In genomic region chr12:132986001-132986884, GRCh38 we compare ENCODE assay signal across 1 cellular context.
TF ChIP-seq lines count a peak whose summit lies in the region.

TSS of gene ZNF26 (plus strand) at chr12:132986367. CDS start at chr12:132986841, 474 bp downstream.

TF ChIP-seq in HepG2, 621 proteins besides CTCF, POLR2A, EP300 and RAD21 (continued from another document and continues in another):
- peak; percentile 87 for TF ChIP-seq ATF2 (CRISPR knock-in tag; IDR thresholded peaks at IDR 0.05)
- TF ChIP-seq ZFP82 (CRISPR knock-in tag; IDR thresholded peaks at IDR 0.05; ENCODE audit: borderline replicate concordance) = peak; percentile 72; the same call in 1 of the 2 replicates
- TF ChIP-seq RAD51 (IDR thresholded peaks at IDR 0.05; ENCODE audit: borderline replicate concordance) = no peak
- no peak; the same call in 1 of the 2 replicates for TF ChIP-seq ONECUT2 (CRISPR knock-in tag; IDR thresholded peaks at IDR 0.05)
- no peak; the same call in 1 of the 2 replicates for TF ChIP-seq HINFP (CRISPR knock-in tag; IDR thresholded peaks at IDR 0.05; ENCODE audit: low read depth)
- TF ChIP-seq ZNF530 (CRISPR knock-in tag; IDR thresholded peaks at IDR 0.05; ENCODE audit: low read depth) = no peak
- TF ChIP-seq TAF15 (IDR thresholded peaks at IDR 0.05; ENCODE audit: low read depth, low read length, poor library complexity, severe bottlenecking) = no peak
- TF ChIP-seq RFX3 (CRISPR knock-in tag; IDR thresholded peaks at IDR 0.05) = no peak
- no peak for TF ChIP-seq HOXA9 (CRISPR knock-in tag; IDR thresholded peaks at IDR 0.05; ENCODE audit: borderline replicate concordance)
- peak; percentile 76; the same call in 1 of the 2 replicates for TF ChIP-seq PITX1 (CRISPR knock-in tag; IDR thresholded peaks at IDR 0.05)
- TF ChIP-seq TIGD3 (CRISPR knock-in tag; IDR thresholded peaks at IDR 0.05; ENCODE audit: borderline replicate concordance) = no peak
- TF ChIP-seq ZNF597 (CRISPR knock-in tag; IDR thresholded peaks at IDR 0.05) = no peak
- peak; percentile 95; the same call in 1 of the 2 replicates for TF ChIP-seq YEATS2 (CRISPR knock-in tag; IDR thresholded peaks at IDR 0.05; ENCODE audit: borderline replicate concordance)
- TF ChIP-seq ZNF652 (CRISPR knock-in tag; IDR thresholded peaks at IDR 0.05; ENCODE audit: borderline replicate concordance, low read depth) = no peak; the same call in 1 of the 2 replicates
- peak; percentile 86 for TF ChIP-seq DRAP1 (CRISPR knock-in tag; IDR thresholded peaks at IDR 0.05)
- peak; percentile 77; the same call in 1 of the 2 replicates for TF ChIP-seq ZNF772 (CRISPR knock-in tag; IDR thresholded peaks at IDR 0.05)
- no peak for TF ChIP-seq GZF1 (CRISPR knock-in tag; IDR thresholded peaks at IDR 0.05)
- no peak for TF ChIP-seq ZNF121 (CRISPR knock-in tag; IDR thresholded peaks at IDR 0.05)
- TF ChIP-seq ZNF569 (CRISPR knock-in tag; IDR thresholded peaks at IDR 0.05; ENCODE audit: borderline replicate concordance) = no peak
- no peak for TF ChIP-seq ZNF558 (CRISPR knock-in tag; IDR thresholded peaks at IDR 0.05; ENCODE audit: borderline replicate concordance)
- TF ChIP-seq MIXL1 (CRISPR knock-in tag; IDR thresholded peaks at IDR 0.05) = peak; percentile 80; the same call in 1 of the 2 replicates
- TF ChIP-seq REPIN1 (CRISPR knock-in tag; IDR thresholded peaks at IDR 0.05; ENCODE audit: borderline replicate concordance, low read depth) = peak; percentile 70; the same call in 1 of the 2 replicates
- TF ChIP-seq ZNF24 (IDR thresholded peaks at IDR 0.05) = no peak
- no peak for TF ChIP-seq ZC3H4 (CRISPR knock-in tag; IDR thresholded peaks at IDR 0.05; ENCODE audit: borderline replicate concordance)
- no peak for TF ChIP-seq PBX2 (CRISPR knock-in tag; IDR thresholded peaks at IDR 0.05)
- peak; percentile 91 for TF ChIP-seq ZBTB38 (CRISPR knock-in tag; IDR thresholded peaks at IDR 0.05)
- peak; percentile 80; the same call in 1 of the 2 replicates for TF ChIP-seq ZNF225 (CRISPR knock-in tag; IDR thresholded peaks at IDR 0.05)
- TF ChIP-seq AHDC1 (CRISPR knock-in tag; IDR thresholded peaks at IDR 0.05; ENCODE audit: borderline replicate concordance) = 0 out of 2 replicates have a peak, but pooled peaks have one; percentile 41
- TF ChIP-seq MYPOP (CRISPR knock-in tag; IDR thresholded peaks at IDR 0.05) = peak; percentile 51; the same call in 1 of the 2 replicates
- TF ChIP-seq HBP1 (CRISPR knock-in tag; IDR thresholded peaks at IDR 0.05; ENCODE audit: low read depth) = peak; percentile 68
- peak; percentile 51; the same call in 1 of the 2 replicates for TF ChIP-seq ESRRA (CRISPR knock-in tag; IDR thresholded peaks at IDR 0.05; ENCODE audit: low read depth)
- no peak for TF ChIP-seq SIX4 (CRISPR knock-in tag; IDR thresholded peaks at IDR 0.05)
- TF ChIP-seq CBX2 (IDR thresholded peaks at IDR 0.05; ENCODE audit: low read depth, low read length) = no peak
- TF ChIP-seq CBX2 (CRISPR knock-in tag; IDR thresholded peaks at IDR 0.05; ENCODE audit: low read depth) = no peak
- no peak for TF ChIP-seq ZNF777 (CRISPR knock-in tag; IDR thresholded peaks at IDR 0.05)
- TF ChIP-seq NR2C2 (CRISPR knock-in tag; IDR thresholded peaks at IDR 0.05; ENCODE audit: borderline replicate concordance) = peak; percentile 92
- TF ChIP-seq HMG20A (CRISPR knock-in tag; IDR thresholded peaks at IDR 0.05; ENCODE audit: borderline replicate concordance) = 0 out of 2 replicates have a peak, but pooled peaks have one; percentile 27
- TF ChIP-seq GATA4 (IDR thresholded peaks at IDR 0.05; ENCODE audit: borderline replicate concordance, low read depth) = no peak; the same call in 1 of the 2 replicates
- TF ChIP-seq ZNF326 (CRISPR knock-in tag; IDR thresholded peaks at IDR 0.05; ENCODE audit: borderline replicate concordance) = no peak
- peak; percentile 90 for TF ChIP-seq ZNF543 (CRISPR knock-in tag; IDR thresholded peaks at IDR 0.05)
- no peak for TF ChIP-seq ZNF841 (CRISPR knock-in tag; IDR thresholded peaks at IDR 0.05; ENCODE audit: borderline replicate concordance)
- peak; percentile 91; the same call in 1 of the 2 replicates for TF ChIP-seq ERF (CRISPR knock-in tag; IDR thresholded peaks at IDR 0.05)
- peak; percentile 54; the same call in 1 of the 2 replicates for TF ChIP-seq ATF7-NPFF (CRISPR knock-in tag; IDR thresholded peaks at IDR 0.05; ENCODE audit: low read depth)
- peak; percentile 70; the same call in 1 of the 2 replicates for TF ChIP-seq ZMYM2 (CRISPR knock-in tag; IDR thresholded peaks at IDR 0.05)
- peak; percentile 42 to 78; a peak in 3 of 4 replicates for TF ChIP-seq HMGXB4 (CRISPR knock-in tag; IDR thresholded peaks at IDR 0.05; ENCODE audit: borderline replicate concordance in 1 of 2, low read depth in 1 of 2)
- TF ChIP-seq SMAD3 (CRISPR knock-in tag; IDR thresholded peaks at IDR 0.05) = peak; percentile 75
- no peak for TF ChIP-seq ZNF260 (CRISPR knock-in tag; IDR thresholded peaks at IDR 0.05; ENCODE audit: borderline replicate concordance, low read depth)
- TF ChIP-seq ZNF501 (CRISPR knock-in tag; IDR thresholded peaks at IDR 0.05) = peak; percentile 96; the same call in 1 of the 2 replicates
